In the genomic region with DNA sequence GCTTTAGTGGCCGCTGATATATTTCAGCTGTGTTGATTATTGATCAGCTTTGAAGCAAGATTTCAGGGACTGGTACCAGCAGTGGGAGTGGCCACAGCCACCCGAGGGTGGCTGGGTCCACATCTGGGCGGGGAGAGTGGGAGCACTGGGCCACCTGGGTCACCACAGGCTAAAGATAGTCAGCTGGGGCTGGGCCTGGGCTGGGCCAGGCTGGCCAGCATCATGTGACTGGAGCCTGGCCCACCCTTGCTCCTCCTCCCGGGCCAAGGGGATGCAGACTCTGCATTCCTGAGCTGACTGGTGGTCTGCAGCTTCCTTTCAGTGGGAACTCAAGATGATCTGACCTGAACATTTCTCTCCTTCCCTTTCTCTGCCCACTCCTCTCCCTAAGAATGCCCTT, we compare ENCODE assay signal across 13 cellular contexts.
DNase-seq lines count a peak whose midpoint lies in the region; ATAC-seq and TF ChIP-seq lines count a peak whose summit lies in the region.
"Had no signal": no experiment of that assay in that cellular context is flagged by ENCODE, and none has a peak within 500 bp of the region (broad histone marks: within the 10 kb centered on the region; RNA-seq: fewer than 3 reads in every experiment).

No MANE protein-coding gene starts in this region.

- peak overlapping the region in 3 of 11 experiments; percentile 17 to 29 (median 27); a peak in 4 of 22 replicates for H3K9ac ChIP-seq in BLaER1 treated with 17β-estradiol and CSF1 and Interleukin-3, amounts not matched to agents 10 nM and 100 nM

- peaks cover 0 to 43% (median 18%) of the 10 kb centered on the region in 11 experiments; a peak in 12 of 22 replicates for H3K36me3 ChIP-seq in BLaER1 treated with 17β-estradiol and CSF1 and Interleukin-3, amounts not matched to agents 10 nM and 100 nM

- peaks cover 10% of the 10 kb centered on the region for H3K36me3 Mint-ChIP-seq in effector memory CD8-positive, alpha-beta T cell (ENCODE audit: insufficient read depth)
- no peaks in the 10 kb centered on the region for H3K36me3 Mint-ChIP-seq in nephron (ENCODE audit: low read depth)

- TF ChIP-seq CTCF in nephron (IDR thresholded peaks at IDR 0.05; ENCODE audit: unreplicated experiment in 3 of 3) = no peak

- no peaks in the 10 kb centered on the region for H3K9me3 ChIP-seq in BLaER1 treated with 17β-estradiol and CSF1 and Interleukin-3, amounts not matched to agents 10 nM and 100 nM (replicated peaks in 1 of 11)
- H3K9me3 ChIP-seq: BE2C, HAP-1 had no signal

- no peaks in the 10 kb centered on the region for H3K27me3 ChIP-seq in BLaER1 treated with 17β-estradiol and CSF1 and Interleukin-3, amounts not matched to agents 10 nM and 100 nM
- H3K27me3 ChIP-seq: BE2C had no signal

- no peaks in the 10 kb centered on the region for H3K27me3 Mint-ChIP-seq in effector memory CD8-positive, alpha-beta T cell
- H3K27me3 Mint-ChIP-seq in nephron (ENCODE audit: low read depth) = no peaks in the 10 kb centered on the region
- H3K27me3 Mint-ChIP-seq: stimulated activated naive CD8-positive, alpha-beta T cell treated with anti-CD3 and anti-CD28 coated beads, Interleukin-15, Interleukin-2, amounts not matched to agents 100 ng/mL and 50 ng/mL, for 24 hours had no signal

- peak; percentile 33 for ATAC-seq in HG02678 (IDR thresholded peaks at IDR 0.05; ENCODE audit: unreplicated experiment)
- no peak for ATAC-seq in effector memory CD8-positive, alpha-beta T cell (replicated peaks)

- H3K4me3 ChIP-seq in BLaER1 treated with 17β-estradiol and CSF1 and Interleukin-3, amounts not matched to agents 10 nM and 100 nM = no peak overlapping the region
- H3K4me3 ChIP-seq: HAP-1 had no signal

- no peaks in the 10 kb centered on the region for H3K9me3 Mint-ChIP-seq in effector memory CD8-positive, alpha-beta T cell
- H3K9me3 Mint-ChIP-seq in nephron = no peaks in the 10 kb centered on the region
- H3K9me3 Mint-ChIP-seq: stimulated activated naive CD8-positive, alpha-beta T cell treated with anti-CD3 and anti-CD28 coated beads, Interleukin-15, Interleukin-2, amounts not matched to agents 100 ng/mL and 50 ng/mL, for 24 hours had no signal

- peaks cover 75 to 76% of the 10 kb centered on the region in 2 donors for H3K4me1 Mint-ChIP-seq in effector memory CD8-positive, alpha-beta T cell (ENCODE audit: low read depth in 2 of 2)
- peaks cover 55% of the 10 kb centered on the region for H3K4me1 Mint-ChIP-seq in nephron

- peak overlapping the region; percentile 8 to 54 for H3K4me3 Mint-ChIP-seq in effector memory CD8-positive, alpha-beta T cell
- H3K4me3 Mint-ChIP-seq in nephron = no peak overlapping the region
- H3K4me3 Mint-ChIP-seq: stimulated activated naive CD8-positive, alpha-beta T cell treated with anti-CD3 and anti-CD28 coated beads, Interleukin-15, Interleukin-2, amounts not matched to agents 100 ng/mL and 50 ng/mL, for 24 hours had no signal

- peak overlapping the region; percentile 43 to 85 (median 62) for H3K4me2 ChIP-seq in BLaER1 treated with 17β-estradiol and CSF1 and Interleukin-3, amounts not matched to agents 10 nM and 100 nM

- H4K20me1 ChIP-seq in BLaER1 treated with 17β-estradiol and CSF1 and Interleukin-3, amounts not matched to agents 10 nM and 100 nM = peaks cover 100% of the 10 kb centered on the region in 11 experiments

- H3K27ac ChIP-seq in BLaER1 treated with 17β-estradiol and CSF1 and Interleukin-3, amounts not matched to agents 10 nM and 100 nM = peak overlapping the region in 6 of 11 experiments; percentile 2 to 27 (median 9); a peak in 5 of 22 replicates

- no peak for DNase-seq in effector memory CD8-positive, alpha-beta T cell
- DNase-seq in NCI-H345 treated with DMSO at 0.1 percent for 48 hours (lab: John Stamatoyannopoulos, UW; ENCODE audit: unreplicated experiment) = no peak
- no peak for DNase-seq in stimulated activated CD4-positive, alpha-beta T cell treated with anti-CD3 and anti-CD28 coated beads, Interleukin-2, amount 100 ng/mL, for 48 hours
- no peak for DNase-seq in SW 1271 (lab: John Stamatoyannopoulos, UW)
- DNase-seq in NCI-H526 treated with DMSO at 0.1 percent for 48 hours (lab: John Stamatoyannopoulos, UW) = no peak
- DNase-seq: activated CD4-positive, alpha-beta T cell treated with anti-CD3 and anti-CD28 coated beads, Interleukin-2, amount 50 U/mL, for 1 hour; BE2C; MV-4-11 had no signal

- peaks cover 92 to 100% (median 94%) of the 10 kb centered on the region in 10 experiments for H3K4me1 ChIP-seq in BLaER1 treated with 17β-estradiol and CSF1 and Interleukin-3, amounts not matched to agents 10 nM and 100 nM
- H3K4me1 ChIP-seq: HAP-1 had no signal

- H3K27ac Mint-ChIP-seq in effector memory CD8-positive, alpha-beta T cell = peak overlapping the region; percentile 91
- peak overlapping the region in 2 of 3 experiments; percentile 9 to 29 for H3K27ac Mint-ChIP-seq in nephron

Comparison
In these comparisons a context has a peak if more than half of its experiments do, and no peak if none do; other contexts are left out.
1. H3K4me3 Mint-ChIP-seq: peak in effector memory CD8-positive, alpha-beta T cell (2 of 2); none in nephron (0 of 3).